1 cellular context compared by ENCODE assay signal in genomic region chr1:151281225-151281968, GRCh38.
TF ChIP-seq lines count a peak whose summit lies in the region.

No MANE protein-coding gene starts in this region.

TF ChIP-seq in A549, 52 proteins besides CTCF, POLR2A, EP300 and RAD21 (continued from another document):
- TF ChIP-seq, protein P1, sequence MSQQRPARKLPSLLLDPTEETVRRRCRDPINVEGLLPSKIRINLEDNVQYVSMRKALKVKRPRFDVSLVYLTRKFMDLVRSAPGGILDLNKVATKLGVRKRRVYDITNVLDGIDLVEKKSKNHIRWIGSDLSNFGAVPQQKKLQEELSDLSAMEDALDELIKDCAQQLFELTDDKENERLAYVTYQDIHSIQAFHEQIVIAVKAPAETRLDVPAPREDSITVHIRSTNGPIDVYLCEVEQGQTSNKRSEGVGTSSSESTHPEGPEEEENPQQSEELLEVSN (IDR thresholded peaks at IDR 0.05; ENCODE audit: borderline replicate concordance, low read depth), result peak; percentile 96
- no peak for TF ChIP-seq ZNF302 (CRISPR knock-in tag; IDR thresholded peaks at IDR 0.05)
- 0 out of 3 replicates have a peak, but pooled peaks have one; percentile 25 for TF ChIP-seq BCL3 (IDR thresholded peaks at IDR 0.05)
- peak; percentile 68; the same call in 1 of the 2 replicates for TF ChIP-seq PHF8 (IDR thresholded peaks at IDR 0.05; ENCODE audit: borderline replicate concordance, low read depth)
- no peak for TF ChIP-seq JUNB (IDR thresholded peaks at IDR 0.05)
- no peak for TF ChIP-seq ATOH8 (CRISPR knock-in tag; IDR thresholded peaks at IDR 0.05; ENCODE audit: low read depth)
- no peak for TF ChIP-seq RFX5 (IDR thresholded peaks at IDR 0.05)
- TF ChIP-seq MYC (IDR thresholded peaks at IDR 0.05; ENCODE audit: borderline replicate concordance, low read length), result 0 out of 2 replicates have a peak, but pooled peaks have one; percentile 47
- TF ChIP-seq JUN (IDR thresholded peaks at IDR 0.05), result peak; percentile 61 to 91; a peak in 4 of 5 replicates
- TF ChIP-seq ELK1 (IDR thresholded peaks at IDR 0.05; ENCODE audit: low read depth, low read length), result peak; percentile 56; the same call in 1 of the 2 replicates
- TF ChIP-seq NR3C1 (IDR thresholded peaks at IDR 0.05), result no peak
- TF ChIP-seq CHD4 (IDR thresholded peaks at IDR 0.05; ENCODE audit: borderline replicate concordance), result no peak
- TF ChIP-seq TFCP2L1 (CRISPR knock-in tag; IDR thresholded peaks at IDR 0.05), result peak; percentile 68; the same call in 1 of the 2 replicates
- TF ChIP-seq SMC3 (IDR thresholded peaks at IDR 0.05), result no peak; the same call in 2 of the 3 replicates
- TF ChIP-seq NPAS2 (CRISPR knock-in tag; IDR thresholded peaks at IDR 0.05; ENCODE audit: borderline replicate concordance), result no peak
- TF ChIP-seq CHD2 (IDR thresholded peaks at IDR 0.05; ENCODE audit: low read length, partially characterized antibody), result peak; percentile 75
- TF ChIP-seq ESRRA (IDR thresholded peaks at IDR 0.05; ENCODE audit: borderline replicate concordance, low read length), result 0 out of 2 replicates have a peak, but pooled peaks have one; percentile 46
- no peak for TF ChIP-seq RNF2 (IDR thresholded peaks at IDR 0.05; ENCODE audit: borderline replicate concordance, low read depth)
- no peak for TF ChIP-seq HEYL (CRISPR knock-in tag; IDR thresholded peaks at IDR 0.05)
- TF ChIP-seq FOSL2 (IDR thresholded peaks at IDR 0.05), result no peak
- TF ChIP-seq FOSL2 (CRISPR knock-in tag; IDR thresholded peaks at IDR 0.05), result peak; percentile 54; the same call in 1 of the 2 replicates
- TF ChIP-seq EHMT2 (IDR thresholded peaks at IDR 0.05; ENCODE audit: low read depth), result no peak
- TF ChIP-seq ZFP36 (IDR thresholded peaks at IDR 0.05; ENCODE audit: borderline replicate concordance, partially characterized antibody), result no peak
- TF ChIP-seq FOSB (CRISPR knock-in tag; IDR thresholded peaks at IDR 0.05), result no peak
- no peak for TF ChIP-seq MAFK (IDR thresholded peaks at IDR 0.05; ENCODE audit: partially characterized antibody)
- TF ChIP-seq, protein P2, sequence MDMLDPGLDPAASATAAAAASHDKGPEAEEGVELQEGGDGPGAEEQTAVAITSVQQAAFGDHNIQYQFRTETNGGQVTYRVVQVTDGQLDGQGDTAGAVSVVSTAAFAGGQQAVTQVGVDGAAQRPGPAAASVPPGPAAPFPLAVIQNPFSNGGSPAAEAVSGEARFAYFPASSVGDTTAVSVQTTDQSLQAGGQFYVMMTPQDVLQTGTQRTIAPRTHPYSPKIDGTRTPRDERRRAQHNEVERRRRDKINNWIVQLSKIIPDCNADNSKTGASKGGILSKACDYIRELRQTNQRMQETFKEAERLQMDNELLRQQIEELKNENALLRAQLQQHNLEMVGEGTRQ (IDR thresholded peaks at IDR 0.05), result no peak; the same call in 1 of the 2 replicates
- peak; percentile 29 to 39; a peak in 3 of 4 replicates for TF ChIP-seq CEBPB (IDR thresholded peaks at IDR 0.05)
- TF ChIP-seq, protein P3, sequence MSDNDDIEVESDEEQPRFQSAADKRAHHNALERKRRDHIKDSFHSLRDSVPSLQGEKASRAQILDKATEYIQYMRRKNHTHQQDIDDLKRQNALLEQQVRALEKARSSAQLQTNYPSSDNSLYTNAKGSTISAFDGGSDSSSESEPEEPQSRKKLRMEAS (IDR thresholded peaks at IDR 0.05), result peak; percentile 89
- TF ChIP-seq, protein P4, sequence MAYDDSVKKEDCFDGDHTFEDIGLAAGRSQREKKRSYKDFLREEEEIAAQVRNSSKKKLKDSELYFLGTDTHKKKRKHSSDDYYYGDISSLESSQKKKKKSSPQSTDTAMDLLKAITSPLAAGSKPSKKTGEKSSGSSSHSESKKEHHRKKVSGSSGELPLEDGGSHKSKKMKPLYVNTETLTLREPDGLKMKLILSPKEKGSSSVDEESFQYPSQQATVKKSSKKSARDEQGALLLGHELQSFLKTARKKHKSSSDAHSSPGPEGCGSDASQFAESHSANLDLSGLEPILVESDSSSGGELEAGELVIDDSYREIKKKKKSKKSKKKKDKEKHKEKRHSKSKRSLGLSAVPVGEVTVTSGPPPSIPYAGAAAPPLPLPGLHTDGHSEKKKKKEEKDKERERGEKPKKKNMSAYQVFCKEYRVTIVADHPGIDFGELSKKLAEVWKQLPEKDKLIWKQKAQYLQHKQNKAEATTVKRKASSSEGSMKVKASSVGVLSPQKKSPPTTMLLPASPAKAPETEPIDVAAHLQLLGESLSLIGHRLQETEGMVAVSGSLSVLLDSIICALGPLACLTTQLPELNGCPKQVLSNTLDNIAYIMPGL (CRISPR knock-in tag; IDR thresholded peaks at IDR 0.05; ENCODE audit: borderline replicate concordance), result no peak
